Comparison of ENCODE assay signal across 8 cellular contexts in the genomic region with DNA sequence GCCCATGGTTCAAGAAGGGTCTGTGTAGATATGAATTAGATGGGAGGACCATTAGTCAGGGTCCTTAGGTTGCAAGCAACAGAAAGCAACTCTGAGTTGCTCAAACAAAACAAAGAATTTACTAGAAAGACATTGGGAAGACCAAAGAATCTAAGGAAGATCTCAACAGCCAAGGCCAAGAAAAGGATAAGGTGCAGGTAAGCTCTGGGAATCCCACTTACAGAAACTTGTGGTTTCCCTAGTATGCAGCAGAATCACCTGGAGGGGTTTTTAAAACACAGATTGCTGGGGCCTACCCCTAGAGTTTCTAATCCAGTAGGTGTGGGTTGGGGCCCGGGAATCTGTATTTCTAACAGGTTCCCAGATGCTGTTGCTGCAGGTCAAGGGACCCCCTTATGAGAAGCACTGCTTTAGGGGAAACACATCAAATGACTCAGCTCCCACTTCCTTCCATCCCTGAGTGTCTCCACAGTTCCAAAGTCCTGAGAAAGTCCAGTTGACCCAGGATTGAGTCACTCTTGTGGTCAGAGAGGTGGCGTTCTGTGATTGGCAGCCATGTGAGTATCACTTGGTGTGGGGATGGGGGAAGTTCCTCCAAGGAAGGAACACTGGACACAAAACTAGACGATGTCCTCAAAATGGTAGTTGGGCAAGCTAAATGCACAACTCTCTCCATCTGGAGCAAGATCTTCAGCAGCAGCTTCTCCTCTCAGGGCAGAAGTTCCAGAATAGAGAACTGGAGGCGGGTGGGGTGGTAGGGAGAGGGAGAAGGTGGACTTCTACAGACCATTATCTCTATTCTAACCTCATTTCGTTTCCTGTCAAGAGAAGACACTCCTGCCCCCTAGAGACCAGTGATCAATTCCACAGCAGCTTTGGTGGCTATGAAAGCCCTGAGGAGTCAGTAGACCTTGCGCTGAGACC. TPM values are rescaled to one million over a fixed set of nuclear protein-coding genes. Genes with fewer than 3 reads are reported as not detected.
DNase-seq lines count a peak whose midpoint lies in the region; TF ChIP-seq lines count a peak whose summit lies in the region.

No MANE protein-coding gene starts in this region.

- 72% methylated on average over 6 of the region's 6 CpGs for WGBS in mammary epithelial cell (ENCODE audit: low coverage, missing lambda C conversion rate)
- 87% methylated on average over 6 of the region's 6 CpGs for WGBS in smooth muscle cell (ENCODE audit: low lambda C conversion rate)
- WGBS in thyroid gland, 2 donors, result 82 to 96% methylated on average over 6 of the region's 6 CpGs

- dilution Hi-C loops in mammary epithelial cell (cut with HindIII; ENCODE audit: low sequenced_read_pairs), result no loop called here

- no peaks in the 10 kb centered on the region for H3K36me3 ChIP-seq in mammary epithelial cell (ENCODE audit: insufficient read depth, low read length)
- no peaks in the 10 kb centered on the region for H3K36me3 ChIP-seq in smooth muscle cell (ENCODE audit: low read depth)
- no peaks in the 10 kb centered on the region for H3K36me3 ChIP-seq in thyroid gland

- no peak for TF ChIP-seq POLR2A in thyroid gland (IDR thresholded peaks at IDR 0.05)

- H3K4me1 ChIP-seq in mammary epithelial cell (ENCODE audit: insufficient read depth, low read length) (peaks cover 18% of the 10 kb centered on the region), smooth muscle cell (ENCODE audit: low read depth) (no peaks in the 10 kb centered on the region), thyroid gland (no peaks in the 10 kb centered on the region)

- H2AFZ ChIP-seq in mammary epithelial cell (ENCODE audit: low read depth, low read length) (peak overlapping the region; percentile 40), smooth muscle cell (ENCODE audit: low read depth) (no peak overlapping the region)

- H3K4me2 ChIP-seq in mammary epithelial cell (ENCODE audit: insufficient read depth, low read depth, low read length) (no peak overlapping the region), smooth muscle cell (no peak overlapping the region)

- H3F3A ChIP-seq in smooth muscle cell (ENCODE audit: low read depth), result no peaks in the 10 kb centered on the region

- peak; percentile 96 for DNase-seq in EL
- DNase-seq in M059J (ENCODE audit: low read depth), result peak; percentile 99
- peak; percentile 88 for DNase-seq in mammary epithelial cell
- peak; percentile 40 for DNase-seq in midbrain (lab: John Stamatoyannopoulos, UW)
- no peak for DNase-seq in stimulated activated CD4-positive, alpha-beta T cell treated with anti-CD3 and anti-CD28 coated beads, Interleukin-4, amount 100 ng/mL, for 1 hour
- DNase-seq in smooth muscle cell (lab: John Stamatoyannopoulos, UW; ENCODE audit: unreplicated experiment), result no peak
- DNase-seq in DMS153 (lab: John Stamatoyannopoulos, UW), result no peak
- DNase-seq in thyroid gland, result no peak

- no peak overlapping the region for H3K9ac ChIP-seq in mammary epithelial cell (ENCODE audit: insufficient read depth, low read length)
- H3K9ac ChIP-seq in smooth muscle cell (ENCODE audit: low read depth), result no peak overlapping the region

- H3K79me2 ChIP-seq in mammary epithelial cell (ENCODE audit: insufficient read depth, low read length), result no peaks in the 10 kb centered on the region
- no peaks in the 10 kb centered on the region for H3K79me2 ChIP-seq in smooth muscle cell (ENCODE audit: low read depth)

- CTCF ChIA-PET in mammary epithelial cell (lab: Charles Lee; ENCODE audit: low non-redundant PET), result interaction anchor here (0.6 kb wide), 1 partner anchor 104 kb away, joined by 4 read pairs; no protein-coding TSS in a partner anchor

- H3K27me3 ChIP-seq in mammary epithelial cell (ENCODE audit: insufficient read depth, low read length), result no peaks in the 10 kb centered on the region
- H3K27me3 ChIP-seq in smooth muscle cell (ENCODE audit: low read depth), result no peaks in the 10 kb centered on the region
- no peaks in the 10 kb centered on the region for H3K27me3 ChIP-seq in thyroid gland

- H3K9me3 ChIP-seq in mammary epithelial cell (replicated peaks; ENCODE audit: insufficient read depth, low read length), result no peaks in the 10 kb centered on the region
- H3K9me3 ChIP-seq in smooth muscle cell (replicated peaks; ENCODE audit: low read depth), result no peaks in the 10 kb centered on the region
- no peaks in the 10 kb centered on the region for H3K9me3 ChIP-seq in thyroid gland

- H3K4me3 ChIP-seq in mammary epithelial cell (replicated peaks in 1 of 3; ENCODE audit: insufficient read depth in 1 of 3, low read depth in 2 of 3, low read length in 3 of 3), result no peak overlapping the region
- no peak overlapping the region for H3K4me3 ChIP-seq in smooth muscle cell
- no peak overlapping the region for H3K4me3 ChIP-seq in thyroid gland (replicated peaks in 1 of 3)

- TF ChIP-seq CTCF in mammary epithelial cell (conservative IDR thresholded peaks at IDR 0.05 in 1 of 2, IDR thresholded peaks at IDR 0.05 in 1 of 2; ENCODE audit: extremely low read depth in 1 of 2, insufficient read depth in 1 of 2, low read depth in 1 of 2, low read length in 2 of 2), result peak in 1 of 2 donors; percentile 9
- TF ChIP-seq CTCF in smooth muscle cell (IDR thresholded peaks at IDR 0.05; ENCODE audit: borderline replicate concordance, insufficient read depth, poor library complexity, severe bottlenecking), result no peak
- no peak for TF ChIP-seq CTCF in thyroid gland (IDR thresholded peaks at IDR 0.05)

- BruUV-seq in mammary epithelial cell (replicated peaks; lab: Mats Ljungman, UMichigan), result no TSS peak

- intact Hi-C loops in mammary epithelial cell (cut with micrococcal nuclease), result no loop called here
- intact Hi-C loops in thyroid gland (cut with DNase I), result no loop called here

- in situ Hi-C loops in mammary epithelial cell (cut with MboI; ENCODE audit: low sequenced_read_pairs in 2 of 2), result no loop called here

- H4K20me1 ChIP-seq in mammary epithelial cell (ENCODE audit: insufficient read depth, low read length), result no peaks in the 10 kb centered on the region
- no peaks in the 10 kb centered on the region for H4K20me1 ChIP-seq in smooth muscle cell (ENCODE audit: low read depth)

- H3K27ac ChIP-seq in mammary epithelial cell (ENCODE audit: insufficient read depth, low read depth, low read length) (no peak overlapping the region), smooth muscle cell (ENCODE audit: low read depth) (no peak overlapping the region), thyroid gland (no peak overlapping the region)

RNA-seq across cellular contexts. Expression of a gene that starts 24.2 kb away (rescaled TPM):
- 20.0 and 25.4 TPM in 2 replicates for total RNA-seq in M059J (2014; rRNA removed; shearing (Covaris generic))
- total RNA-seq in mammary epithelial cell, result 10 to 100 TPM; 12.3 to 21.9 TPM
- 13.5 TPM for polyA plus RNA-seq in mammary epithelial cell
- polyA minus RNA-seq in mammary epithelial cell, result 28.6 TPM
- total RNA-seq in smooth muscle cell, result 16.6 and 17.1 TPM in 2 replicates
- 3.8 and 4.8 TPM in 2 replicates for polyA plus RNA-seq in smooth muscle cell
- total RNA-seq in thyroid gland, result 10 to 100 TPM; 19.3 to 27.7 (median 20.0) TPM

Comparison
In these comparisons a context has a peak if more than half of its experiments do, and no peak if none do; other contexts are left out.
1. DNase-seq: peak in EL (single experiment), M059J (single experiment), mammary epithelial cell (single experiment) and midbrain (single experiment); none in stimulated activated CD4-positive, alpha-beta T cell treated with anti-CD3 and anti-CD28 coated beads, Interleukin-4, amount 100 ng/mL, for 1 hour (single experiment), smooth muscle cell (single experiment), DMS153 (single experiment) and thyroid gland (0 of 2).